ENCODE assay signal across 1 cellular context in the genomic region with DNA sequence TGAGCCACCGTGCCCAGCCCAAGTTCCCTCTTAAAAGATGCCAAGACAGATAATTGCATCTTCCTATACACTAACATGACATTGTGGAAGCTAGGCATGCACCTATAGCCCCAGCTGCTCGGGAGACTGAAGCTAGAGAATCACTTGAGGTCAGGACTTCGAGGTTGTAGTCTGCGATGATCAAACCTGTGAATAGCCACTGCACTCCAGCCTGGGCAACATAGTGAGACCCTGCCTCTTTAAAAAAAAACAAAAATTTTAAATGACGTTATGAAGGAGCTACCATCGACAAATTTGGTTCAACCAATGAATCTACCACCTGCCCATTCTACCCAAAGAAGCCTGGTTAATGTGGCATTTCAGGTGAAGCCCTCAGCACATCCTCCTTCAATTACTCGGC.
TF ChIP-seq lines count a peak whose summit lies in the region.

No MANE protein-coding gene starts in this region.

TF ChIP-seq in GM23338, 12 proteins besides CTCF, POLR2A, EP300 and RAD21:
- TF ChIP-seq, protein P1, sequence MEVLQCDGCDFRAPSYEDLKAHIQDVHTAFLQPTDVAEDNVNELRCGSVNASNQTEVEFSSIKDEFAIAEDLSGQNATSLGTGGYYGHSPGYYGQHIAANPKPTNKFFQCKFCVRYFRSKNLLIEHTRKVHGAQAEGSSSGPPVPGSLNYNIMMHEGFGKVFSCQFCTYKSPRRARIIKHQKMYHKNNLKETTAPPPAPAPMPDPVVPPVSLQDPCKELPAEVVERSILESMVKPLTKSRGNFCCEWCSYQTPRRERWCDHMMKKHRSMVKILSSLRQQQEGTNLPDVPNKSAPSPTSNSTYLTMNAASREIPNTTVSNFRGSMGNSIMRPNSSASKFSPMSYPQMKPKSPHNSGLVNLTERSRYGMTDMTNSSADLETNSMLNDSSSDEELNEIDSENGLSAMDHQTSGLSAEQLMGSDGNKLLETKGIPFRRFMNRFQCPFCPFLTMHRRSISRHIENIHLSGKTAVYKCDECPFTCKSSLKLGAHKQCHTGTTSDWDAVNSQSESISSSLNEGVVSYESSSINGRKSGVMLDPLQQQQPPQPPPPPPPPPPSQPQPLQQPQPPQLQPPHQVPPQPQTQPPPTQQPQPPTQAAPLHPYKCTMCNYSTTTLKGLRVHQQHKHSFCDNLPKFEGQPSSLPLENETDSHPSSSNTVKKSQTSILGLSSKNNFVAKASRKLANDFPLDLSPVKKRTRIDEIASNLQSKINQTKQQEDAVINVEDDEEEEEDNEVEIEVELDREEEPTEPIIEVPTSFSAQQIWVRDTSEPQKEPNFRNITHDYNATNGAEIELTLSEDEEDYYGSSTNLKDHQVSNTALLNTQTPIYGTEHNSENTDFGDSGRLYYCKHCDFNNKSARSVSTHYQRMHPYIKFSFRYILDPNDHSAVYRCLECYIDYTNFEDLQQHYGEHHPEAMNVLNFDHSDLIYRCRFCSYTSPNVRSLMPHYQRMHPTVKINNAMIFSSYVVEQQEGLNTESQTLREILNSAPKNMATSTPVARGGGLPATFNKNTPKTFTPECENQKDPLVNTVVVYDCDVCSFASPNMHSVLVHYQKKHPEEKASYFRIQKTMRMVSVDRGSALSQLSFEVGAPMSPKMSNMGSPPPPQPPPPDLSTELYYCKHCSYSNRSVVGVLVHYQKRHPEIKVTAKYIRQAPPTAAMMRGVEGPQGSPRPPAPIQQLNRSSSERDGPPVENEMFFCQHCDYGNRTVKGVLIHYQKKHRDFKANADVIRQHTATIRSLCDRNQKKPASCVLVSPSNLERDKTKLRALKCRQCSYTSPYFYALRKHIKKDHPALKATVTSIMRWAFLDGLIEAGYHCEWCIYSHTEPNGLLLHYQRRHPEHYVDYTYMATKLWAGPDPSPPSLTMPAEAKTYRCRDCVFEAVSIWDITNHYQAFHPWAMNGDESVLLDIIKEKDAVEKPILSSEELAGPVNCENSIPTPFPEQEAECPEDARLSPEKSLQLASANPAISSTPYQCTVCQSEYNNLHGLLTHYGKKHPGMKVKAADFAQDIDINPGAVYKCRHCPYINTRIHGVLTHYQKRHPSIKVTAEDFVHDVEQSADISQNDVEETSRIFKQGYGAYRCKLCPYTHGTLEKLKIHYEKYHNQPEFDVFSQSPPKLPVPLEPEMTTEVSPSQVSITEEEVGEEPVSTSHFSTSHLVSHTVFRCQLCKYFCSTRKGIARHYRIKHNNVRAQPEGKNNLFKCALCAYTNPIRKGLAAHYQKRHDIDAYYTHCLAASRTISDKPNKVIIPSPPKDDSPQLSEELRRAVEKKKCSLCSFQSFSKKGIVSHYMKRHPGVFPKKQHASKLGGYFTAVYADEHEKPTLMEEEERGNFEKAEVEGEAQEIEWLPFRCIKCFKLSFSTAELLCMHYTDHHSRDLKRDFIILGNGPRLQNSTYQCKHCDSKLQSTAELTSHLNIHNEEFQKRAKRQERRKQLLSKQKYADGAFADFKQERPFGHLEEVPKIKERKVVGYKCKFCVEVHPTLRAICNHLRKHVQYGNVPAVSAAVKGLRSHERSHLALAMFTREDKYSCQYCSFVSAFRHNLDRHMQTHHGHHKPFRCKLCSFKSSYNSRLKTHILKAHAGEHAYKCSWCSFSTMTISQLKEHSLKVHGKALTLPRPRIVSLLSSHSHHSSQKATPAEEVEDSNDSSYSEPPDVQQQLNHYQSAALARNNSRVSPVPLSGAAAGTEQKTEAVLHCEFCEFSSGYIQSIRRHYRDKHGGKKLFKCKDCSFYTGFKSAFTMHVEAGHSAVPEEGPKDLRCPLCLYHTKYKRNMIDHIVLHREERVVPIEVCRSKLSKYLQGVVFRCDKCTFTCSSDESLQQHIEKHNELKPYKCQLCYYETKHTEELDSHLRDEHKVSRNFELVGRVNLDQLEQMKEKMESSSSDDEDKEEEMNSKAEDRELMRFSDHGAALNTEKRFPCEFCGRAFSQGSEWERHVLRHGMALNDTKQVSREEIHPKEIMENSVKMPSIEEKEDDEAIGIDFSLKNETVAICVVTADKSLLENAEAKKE (CRISPR knock-in tag; IDR thresholded peaks at IDR 0.05), result no peak
- TF ChIP-seq STAT1 (IDR thresholded peaks at IDR 0.05; ENCODE audit: unreplicated experiment), result no peak
- TF ChIP-seq EZH2 (IDR thresholded peaks at IDR 0.05; ENCODE audit: low read depth, unreplicated experiment), result no peak
- TF ChIP-seq CREB1 (CRISPR knock-in tag; IDR thresholded peaks at IDR 0.05; ENCODE audit: low read depth), result no peak
- TF ChIP-seq JUNB (IDR thresholded peaks at IDR 0.05; ENCODE audit: unreplicated experiment), result no peak
- TF ChIP-seq, protein P2, sequence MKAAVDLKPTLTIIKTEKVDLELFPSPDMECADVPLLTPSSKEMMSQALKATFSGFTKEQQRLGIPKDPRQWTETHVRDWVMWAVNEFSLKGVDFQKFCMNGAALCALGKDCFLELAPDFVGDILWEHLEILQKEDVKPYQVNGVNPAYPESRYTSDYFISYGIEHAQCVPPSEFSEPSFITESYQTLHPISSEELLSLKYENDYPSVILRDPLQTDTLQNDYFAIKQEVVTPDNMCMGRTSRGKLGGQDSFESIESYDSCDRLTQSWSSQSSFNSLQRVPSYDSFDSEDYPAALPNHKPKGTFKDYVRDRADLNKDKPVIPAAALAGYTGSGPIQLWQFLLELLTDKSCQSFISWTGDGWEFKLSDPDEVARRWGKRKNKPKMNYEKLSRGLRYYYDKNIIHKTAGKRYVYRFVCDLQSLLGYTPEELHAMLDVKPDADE (IDR thresholded peaks at IDR 0.05), result no peak
- no peak for TF ChIP-seq ZNF114 (CRISPR knock-in tag; IDR thresholded peaks at IDR 0.05)
- no peak for TF ChIP-seq NANOG (IDR thresholded peaks at IDR 0.05; ENCODE audit: borderline replicate concordance)
- TF ChIP-seq, protein P3, sequence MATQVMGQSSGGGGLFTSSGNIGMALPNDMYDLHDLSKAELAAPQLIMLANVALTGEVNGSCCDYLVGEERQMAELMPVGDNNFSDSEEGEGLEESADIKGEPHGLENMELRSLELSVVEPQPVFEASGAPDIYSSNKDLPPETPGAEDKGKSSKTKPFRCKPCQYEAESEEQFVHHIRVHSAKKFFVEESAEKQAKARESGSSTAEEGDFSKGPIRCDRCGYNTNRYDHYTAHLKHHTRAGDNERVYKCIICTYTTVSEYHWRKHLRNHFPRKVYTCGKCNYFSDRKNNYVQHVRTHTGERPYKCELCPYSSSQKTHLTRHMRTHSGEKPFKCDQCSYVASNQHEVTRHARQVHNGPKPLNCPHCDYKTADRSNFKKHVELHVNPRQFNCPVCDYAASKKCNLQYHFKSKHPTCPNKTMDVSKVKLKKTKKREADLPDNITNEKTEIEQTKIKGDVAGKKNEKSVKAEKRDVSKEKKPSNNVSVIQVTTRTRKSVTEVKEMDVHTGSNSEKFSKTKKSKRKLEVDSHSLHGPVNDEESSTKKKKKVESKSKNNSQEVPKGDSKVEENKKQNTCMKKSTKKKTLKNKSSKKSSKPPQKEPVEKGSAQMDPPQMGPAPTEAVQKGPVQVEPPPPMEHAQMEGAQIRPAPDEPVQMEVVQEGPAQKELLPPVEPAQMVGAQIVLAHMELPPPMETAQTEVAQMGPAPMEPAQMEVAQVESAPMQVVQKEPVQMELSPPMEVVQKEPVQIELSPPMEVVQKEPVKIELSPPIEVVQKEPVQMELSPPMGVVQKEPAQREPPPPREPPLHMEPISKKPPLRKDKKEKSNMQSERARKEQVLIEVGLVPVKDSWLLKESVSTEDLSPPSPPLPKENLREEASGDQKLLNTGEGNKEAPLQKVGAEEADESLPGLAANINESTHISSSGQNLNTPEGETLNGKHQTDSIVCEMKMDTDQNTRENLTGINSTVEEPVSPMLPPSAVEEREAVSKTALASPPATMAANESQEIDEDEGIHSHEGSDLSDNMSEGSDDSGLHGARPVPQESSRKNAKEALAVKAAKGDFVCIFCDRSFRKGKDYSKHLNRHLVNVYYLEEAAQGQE (IDR thresholded peaks at IDR 0.05; ENCODE audit: unreplicated experiment), result no peak
- no peak for TF ChIP-seq ZNF331 (CRISPR knock-in tag; IDR thresholded peaks at IDR 0.05; ENCODE audit: low read depth)
- no peak for TF ChIP-seq POLR2AphosphoS5 (IDR thresholded peaks at IDR 0.05; ENCODE audit: low read depth)
- TF ChIP-seq EZH2phosphoT487 (IDR thresholded peaks at IDR 0.05; ENCODE audit: unreplicated experiment), result no peak
